ENCODE assay signal across 8 cellular contexts in the genomic region with DNA sequence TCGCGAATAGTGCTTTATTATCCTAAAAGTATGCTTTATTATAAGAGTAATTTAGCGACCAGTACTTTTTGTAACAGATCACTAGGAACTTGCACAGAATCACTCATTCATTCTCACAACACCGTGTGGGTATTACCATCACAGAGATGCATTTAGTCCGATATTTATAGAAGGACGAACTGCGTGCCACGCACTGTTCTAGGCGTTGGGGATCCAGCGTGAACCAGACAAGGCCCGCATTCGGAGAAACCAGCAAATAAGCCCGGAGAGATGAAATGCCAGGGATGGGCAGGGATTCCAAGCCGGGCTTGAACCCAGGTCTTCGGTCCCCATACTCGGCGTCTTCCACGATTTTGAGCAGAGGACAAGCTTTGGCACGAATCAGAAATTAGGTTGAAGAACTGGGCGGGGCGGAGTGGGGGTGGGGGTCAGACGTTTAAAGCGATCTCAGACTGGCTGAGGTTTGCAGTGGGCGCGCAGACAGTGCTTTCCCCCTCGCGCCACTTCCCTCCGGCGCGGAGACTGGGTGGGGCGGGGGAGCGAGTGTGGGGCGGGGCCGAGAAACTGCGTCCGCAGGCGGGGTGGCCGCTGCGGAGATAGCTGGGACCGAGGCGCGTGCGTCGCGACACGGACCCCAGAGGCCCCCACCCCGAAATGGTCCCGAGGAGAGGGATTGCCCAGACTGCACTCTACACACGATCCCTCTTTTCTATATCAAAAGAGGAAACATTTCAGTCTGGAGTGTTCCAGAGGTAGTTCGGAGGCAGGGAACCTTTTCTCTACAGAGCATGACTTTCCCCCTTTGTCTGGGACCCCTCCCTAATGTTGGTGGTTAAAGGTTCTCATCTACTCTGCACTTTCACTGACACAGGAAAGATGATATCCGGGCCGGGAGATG. TPM values are rescaled to one million over a fixed set of nuclear protein-coding genes. Genes with fewer than 3 reads are reported as not detected.
DNase-seq lines count a peak whose midpoint lies in the region; ATAC-seq, FAIRE-seq and TF ChIP-seq lines count a peak whose summit lies in the region.

No MANE protein-coding gene starts in this region.

- intact Hi-C loops in activated CD8-positive, alpha-beta T cell treated with anti-CD3 and anti-CD28 coated beads for 36 hours (cut with micrococcal nuclease): loop anchor here (5.0 kb wide), 2 partner anchors 202 to 263 kb away; no protein-coding TSS in a partner anchor

- no peak for TF ChIP-seq CTCF in activated CD8-positive, alpha-beta T cell treated with anti-CD3 and anti-CD28 coated beads for 36 hours (IDR thresholded peaks at IDR 0.05)
- TF ChIP-seq CTCF in endothelial cell (IDR thresholded peaks at IDR 0.05; ENCODE audit: unreplicated experiment) (no peak), nephron progenitor cell (IDR thresholded peaks at IDR 0.05) (no peak)

- POLR2A ChIA-PET in activated CD8-positive, alpha-beta T cell treated with anti-CD3 and anti-CD28 coated beads for 36 hours (lab: Charles Lee): interaction anchor here (0.6 to 4.0 kb wide), 13 partner anchors 10 to 262 kb away, joined by 3 to 28 read pairs (median 4); partner anchors contain the start of gene DARS1

- H3K27me3 Mint-ChIP-seq in activated CD8-positive, alpha-beta T cell treated with anti-CD3 and anti-CD28 coated beads for 36 hours: no peaks in the 10 kb centered on the region
- H3K27me3 Mint-ChIP-seq in endothelial cell (ENCODE audit: unreplicated experiment) (peaks cover 11% of the 10 kb centered on the region), nephron progenitor cell (ENCODE audit: low read depth, poor library complexity) (peaks cover 2% of the 10 kb centered on the region)
- H3K27me3 Mint-ChIP-seq in stimulated activated naive CD8-positive, alpha-beta T cell treated with anti-CD3 and anti-CD28 coated beads, Interleukin-15, Interleukin-2, amounts not matched to agents 100 ng/mL and 50 ng/mL, for 24 hours: no peaks in the 10 kb centered on the region

- peaks cover 52% of the 10 kb centered on the region for H3K4me1 Mint-ChIP-seq in activated CD8-positive, alpha-beta T cell treated with anti-CD3 and anti-CD28 coated beads for 36 hours (ENCODE audit: low read depth)
- peaks cover 33% of the 10 kb centered on the region for H3K4me1 Mint-ChIP-seq in endothelial cell (ENCODE audit: unreplicated experiment)
- peaks cover 72% of the 10 kb centered on the region for H3K4me1 Mint-ChIP-seq in nephron progenitor cell
- peaks cover 72% of the 10 kb centered on the region for H3K4me1 Mint-ChIP-seq in stimulated activated naive CD8-positive, alpha-beta T cell treated with anti-CD3 and anti-CD28 coated beads, Interleukin-15, Interleukin-2, amounts not matched to agents 100 ng/mL and 50 ng/mL, for 24 hours (ENCODE audit: low read depth)

- CTCF ChIA-PET in activated CD8-positive, alpha-beta T cell treated with anti-CD3 and anti-CD28 coated beads for 36 hours (lab: Charles Lee): interaction anchor here (1.0 to 2.6 kb wide), 4 partner anchors 11 to 262 kb away, joined by 4 to 10 read pairs (median 6); no protein-coding TSS in a partner anchor

- peak overlapping the region; percentile 96 for H3K4me3 Mint-ChIP-seq in activated CD8-positive, alpha-beta T cell treated with anti-CD3 and anti-CD28 coated beads for 36 hours
- H3K4me3 Mint-ChIP-seq in endothelial cell (ENCODE audit: unreplicated experiment): peak overlapping the region; percentile 97
- H3K4me3 Mint-ChIP-seq in nephron progenitor cell: peak overlapping the region; percentile 96
- peak overlapping the region; percentile 93 for H3K4me3 Mint-ChIP-seq in stimulated activated naive CD8-positive, alpha-beta T cell treated with anti-CD3 and anti-CD28 coated beads, Interleukin-15, Interleukin-2, amounts not matched to agents 100 ng/mL and 50 ng/mL, for 24 hours

- DNase-seq in GM12892 (ENCODE audit: insufficient read length) (peak; percentile 45), NCI-H2171 (lab: John Stamatoyannopoulos, UW) (peak; percentile 86), endothelial cell (ENCODE audit: low spot score) (peak; percentile 62), nephron progenitor cell (peak; percentile 81)
- peak; percentile 97 for DNase-seq in activated CD8-positive, alpha-beta T cell treated with anti-CD3 and anti-CD28 coated beads for 36 hours

- TF ChIP-seq POLR2A in GM12892 (IDR thresholded peaks at IDR 0.05; ENCODE audit: low read depth, low read length): no peak

- H3K36me3 Mint-ChIP-seq in activated CD8-positive, alpha-beta T cell treated with anti-CD3 and anti-CD28 coated beads for 36 hours (ENCODE audit: low read depth): peaks cover 22% of the 10 kb centered on the region
- peaks cover 21% of the 10 kb centered on the region for H3K36me3 Mint-ChIP-seq in endothelial cell (ENCODE audit: low read depth, unreplicated experiment)
- peaks cover 14% of the 10 kb centered on the region for H3K36me3 Mint-ChIP-seq in nephron progenitor cell (ENCODE audit: low read depth)
- H3K36me3 Mint-ChIP-seq in stimulated activated naive CD8-positive, alpha-beta T cell treated with anti-CD3 and anti-CD28 coated beads, Interleukin-15, Interleukin-2, amounts not matched to agents 100 ng/mL and 50 ng/mL, for 24 hours (ENCODE audit: low read depth): peaks cover 21% of the 10 kb centered on the region

- H3K27ac Mint-ChIP-seq in activated CD8-positive, alpha-beta T cell treated with anti-CD3 and anti-CD28 coated beads for 36 hours: peak overlapping the region; percentile 95
- H3K27ac Mint-ChIP-seq in endothelial cell (ENCODE audit: unreplicated experiment) (no peak overlapping the region), nephron progenitor cell (peak overlapping the region; percentile 42)
- H3K27ac Mint-ChIP-seq in stimulated activated naive CD8-positive, alpha-beta T cell treated with anti-CD3 and anti-CD28 coated beads, Interleukin-15, Interleukin-2, amounts not matched to agents 100 ng/mL and 50 ng/mL, for 24 hours: peak overlapping the region; percentile 94

- peak; percentile 76 for ATAC-seq in activated CD8-positive, alpha-beta T cell treated with anti-CD3 and anti-CD28 coated beads for 36 hours
- ATAC-seq in GM18861 (IDR thresholded peaks at IDR 0.05; ENCODE audit: unreplicated experiment): no peak
- ATAC-seq in GM19397 (IDR thresholded peaks at IDR 0.05; ENCODE audit: unreplicated experiment): no peak

- no peaks in the 10 kb centered on the region for H3K9me3 Mint-ChIP-seq in activated CD8-positive, alpha-beta T cell treated with anti-CD3 and anti-CD28 coated beads for 36 hours
- H3K9me3 Mint-ChIP-seq in endothelial cell (ENCODE audit: unreplicated experiment): no peaks in the 10 kb centered on the region
- no peaks in the 10 kb centered on the region for H3K9me3 Mint-ChIP-seq in nephron progenitor cell
- H3K9me3 Mint-ChIP-seq in stimulated activated naive CD8-positive, alpha-beta T cell treated with anti-CD3 and anti-CD28 coated beads, Interleukin-15, Interleukin-2, amounts not matched to agents 100 ng/mL and 50 ng/mL, for 24 hours: no peaks in the 10 kb centered on the region

- peak; percentile 5 for FAIRE-seq in GM12892 (lab: Jason Lieb, UNC)

RNA-seq across cellular contexts. Expression of gene CXCR4, which starts 1.1 kb away (rescaled TPM):
- polyA plus RNA-seq in GM12892 (2012; ENCODE audit: missing spikeins): 45.6 TPM
- total RNA-seq in activated CD8-positive, alpha-beta T cell treated with anti-CD3 and anti-CD28 coated beads for 36 hours: 100 to 1,000 TPM in 1 of 2 experiments, 10 to 100 TPM in 1; 97.0 to 103 TPM
- total RNA-seq in endothelial cell (ENCODE audit: unreplicated experiment): 255 TPM

Comparison
In these comparisons a context has a peak if more than half of its experiments do, and no peak if none do; other contexts are left out.
1. DNase-seq: peak in every context shown above with its lines; median percentile 97 in activated CD8-positive, alpha-beta T cell treated with anti-CD3 and anti-CD28 coated beads for 36 hours; 86 in NCI-H2171; 81 in nephron progenitor cell; 62 in endothelial cell; 45 in GM12892.